In genomic region chr5:115720888-115721287, GRCh38 we compare ENCODE assay signal across 26 cellular contexts.
"Had no signal": no experiment of that assay in that cellular context is flagged by ENCODE, and none has a peak within 500 bp of the region (broad histone marks: within the 10 kb centered on the region; RNA-seq: fewer than 3 reads in every experiment).

No MANE protein-coding gene starts in this region.

- DNase-seq: activated CD4-positive, alpha-beta T cell treated with anti-CD3 and anti-CD28 coated beads for 48 hours; activated CD4-positive, alpha-beta T cell treated with anti-CD3 and anti-CD28 coated beads, Interleukin-2, amount 50 U/mL, for 48 hours; activated CD4-positive, CD25-positive, alpha-beta regulatory T cell; activated CD8-positive, alpha-beta memory T cell treated with anti-CD3 and anti-CD28 coated beads for 24 hours; activated effector memory CD4-positive, alpha-beta T cell treated with anti-CD3 and anti-CD28 coated beads, Interleukin-2, amount 50 U/mL, for 16 hours; activated naive CD4-positive, alpha-beta T cell treated with anti-CD3 and anti-CD28 coated beads, Interleukin-2, amount 50 U/mL, for 16 hours; effector CD8-positive, alpha-beta T cell; head of caudate nucleus; hippocampal formation; kidney; lower lobe of right lung; ovary; sigmoid colon; small intestine; stimulated activated CD4-positive, alpha-beta T cell treated with anti-CD3 and anti-CD28 coated beads, Interleukin-4, amount 100 ng/mL, for 24 hours; stomach; testis; uterus had no signal

- H3K27me3 Mint-ChIP-seq: progenitor cell of endocrine pancreas had no signal

- ATAC-seq: lower lobe of right lung; stimulated activated memory B cell treated with anti-CD40 and anti-IgM and Interleukin-4, amounts not matched to agents 10 μg/mL and 1 μg/mL and 100 μg/mL, for 72 hours had no signal

- H3K4me3 Mint-ChIP-seq: activated T-helper 1 cell treated with anti-CD3 and anti-CD28 coated beads, Interleukin-12 subunit alpha, Interleukin-12 subunit beta, Interleukin-2, Interleukin-4 antibody, amounts not matched to agents 30 ng/mL and 10 ng/mL and 1 ng/mL, durations not matched to agents 14 hours and 24 hours and 36 hours; central memory CD8-positive, alpha-beta T cell; nephron; stimulated activated memory B cell treated with anti-CD40 and anti-IgM and Interleukin-4, amounts not matched to agents 10 μg/mL and 1 μg/mL and 100 μg/mL, for 72 hours; type B pancreatic cell had no signal

- H3K27me3 ChIP-seq: neutrophil, ovary, sigmoid colon, stomach, testis, uterus had no signal

- H3K4me3 ChIP-seq: lower lobe of right lung, ovary, sigmoid colon, SK-N-MC, stomach, testis, uterus had no signal

- H3K27ac ChIP-seq: lower lobe of right lung, neutrophil, ovary, sigmoid colon, SK-N-MC, stomach, testis, uterus had no signal

- H3K9me3 ChIP-seq: lower lobe of right lung, neutrophil, ovary, sigmoid colon, stomach, testis, uterus had no signal

- H3K27ac Mint-ChIP-seq: activated T-helper 1 cell treated with anti-CD3 and anti-CD28 coated beads, Interleukin-12 subunit alpha, Interleukin-12 subunit beta, Interleukin-2, Interleukin-4 antibody, amounts not matched to agents 30 ng/mL and 10 ng/mL and 1 ng/mL, durations not matched to agents 14 hours and 24 hours and 36 hours; nephron; progenitor cell of endocrine pancreas; stimulated activated memory B cell treated with anti-CD40 and anti-IgM and Interleukin-4, amounts not matched to agents 10 μg/mL and 1 μg/mL and 100 μg/mL, for 72 hours; type B pancreatic cell had no signal

- H3K36me3 ChIP-seq: lower lobe of right lung, neutrophil, ovary, sigmoid colon, stomach, uterus had no signal

- H3K4me1 ChIP-seq: lower lobe of right lung, sigmoid colon, uterus had no signal

- H3K4me1 Mint-ChIP-seq: central memory CD8-positive, alpha-beta T cell; stimulated activated memory B cell treated with anti-CD40 and anti-IgM and Interleukin-4, amounts not matched to agents 10 μg/mL and 1 μg/mL and 100 μg/mL, for 72 hours had no signal

- H3K36me3 Mint-ChIP-seq: stimulated activated memory B cell treated with anti-CD40 and anti-IgM and Interleukin-4, amounts not matched to agents 10 μg/mL and 1 μg/mL and 100 μg/mL, for 72 hours; type B pancreatic cell had no signal

- H3K9me3 Mint-ChIP-seq: activated T-helper 1 cell treated with anti-CD3 and anti-CD28 coated beads, Interleukin-12 subunit alpha, Interleukin-12 subunit beta, Interleukin-2, Interleukin-4 antibody, amounts not matched to agents 30 ng/mL and 10 ng/mL and 1 ng/mL, durations not matched to agents 14 hours and 24 hours and 36 hours; central memory CD8-positive, alpha-beta T cell; stimulated activated memory B cell treated with anti-CD40 and anti-IgM and Interleukin-4, amounts not matched to agents 10 μg/mL and 1 μg/mL and 100 μg/mL, for 72 hours; type B pancreatic cell had no signal
